Comparison of ENCODE assay signal across 8 cellular contexts in the genomic region with DNA sequence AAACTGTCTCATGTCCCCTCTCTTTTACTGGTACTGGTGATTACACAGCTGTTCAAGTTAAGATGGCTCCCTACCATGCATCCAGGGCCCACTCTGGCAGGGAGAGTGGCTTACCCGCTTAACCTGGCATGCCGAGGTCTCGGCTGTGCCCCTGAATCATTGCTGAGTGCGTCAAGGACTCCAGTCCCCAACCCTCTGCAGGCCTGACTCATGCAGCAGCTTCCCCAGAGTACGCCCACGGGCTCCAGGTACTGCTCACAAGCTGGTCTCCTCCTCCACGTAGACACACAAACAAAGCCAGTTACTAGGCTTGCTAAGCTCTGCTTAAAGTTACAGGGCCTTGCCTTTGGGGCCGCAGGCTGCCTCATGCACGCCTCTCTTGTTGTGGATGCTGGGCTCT.
DNase-seq lines count a peak whose midpoint lies in the region; ATAC-seq and TF ChIP-seq lines count a peak whose summit lies in the region.

No MANE protein-coding gene starts in this region.

- H3K27ac Mint-ChIP-seq in endodermal cell, result no peak overlapping the region

- no peak overlapping the region for H3K9ac ChIP-seq in endodermal cell (ENCODE audit: extremely low read depth, low read length, poor library complexity, severe bottlenecking)

- H3K27ac ChIP-seq in osteoblast (ENCODE audit: low read depth, low read length) (peak overlapping the region; percentile 49), endodermal cell (ENCODE audit: low read depth, low read length) (no peak overlapping the region)

- H3K36me3 ChIP-seq in osteoblast (ENCODE audit: insufficient read depth, low read length) (no peaks in the 10 kb centered on the region), endodermal cell (ENCODE audit: control insufficient read depth, insufficient read depth, low read length) (no peaks in the 10 kb centered on the region)

- intact Hi-C loops in cardiac septum (cut with DNase I), result no loop called here

- TF ChIP-seq CTCF in osteoblast (IDR thresholded peaks at IDR 0.05; ENCODE audit: extremely low read depth, low read depth, low read length) (no peak), endodermal cell (conservative IDR thresholded peaks at IDR 0.05) (no peak)

- peaks cover 20% of the 10 kb centered on the region for H3K9me3 Mint-ChIP-seq in endodermal cell

- no peaks in the 10 kb centered on the region for H3K36me3 Mint-ChIP-seq in endodermal cell (ENCODE audit: low read depth)

- H3K4me3 ChIP-seq in osteoblast (ENCODE audit: insufficient read depth, low read length), result no peak overlapping the region
- H3K4me3 ChIP-seq in endodermal cell (ENCODE audit: low read length), result no peak overlapping the region

- H3K27me3 Mint-ChIP-seq in endodermal cell (ENCODE audit: insufficient read depth), result peaks cover 2% of the 10 kb centered on the region

- no peaks in the 10 kb centered on the region for H4K20me1 ChIP-seq in osteoblast (ENCODE audit: insufficient read depth, low read length)

- H3K4me2 ChIP-seq in osteoblast (ENCODE audit: insufficient read depth, low read length), result no peak overlapping the region

- H3K9me3 ChIP-seq in osteoblast (ENCODE audit: low read depth, low read length) (no peaks in the 10 kb centered on the region), endodermal cell (ENCODE audit: control insufficient read depth, low read length) (peaks cover 14% of the 10 kb centered on the region)

- WGBS in endodermal cell (ENCODE audit: insufficient coverage in 1 of 2, insufficient read length in 1 of 2), 2 experiments, result 90 to 93% methylated on average over 4 to 9 of the region's 9 CpGs

- H3K4me3 Mint-ChIP-seq in endodermal cell, result no peak overlapping the region

- H3K4me1 ChIP-seq in osteoblast (ENCODE audit: insufficient read depth, low read length) (peaks cover 10% of the 10 kb centered on the region), endodermal cell (ENCODE audit: control insufficient read depth, insufficient read depth, low read length) (no peaks in the 10 kb centered on the region)

- ATAC-seq in HG02938 (IDR thresholded peaks at IDR 0.05; ENCODE audit: unreplicated experiment), result no peak

- peaks cover 2% of the 10 kb centered on the region for H3K4me1 Mint-ChIP-seq in endodermal cell

- peak overlapping the region; percentile 20 for H2AFZ ChIP-seq in osteoblast (ENCODE audit: low read length)

- DNase-seq in AG08396 (ENCODE audit: low spot score) (peak; percentile 5), SW480 (ENCODE audit: low spot score) (peak; percentile 79), osteoblast (ENCODE audit: insufficient read length, low spot score, missing footprints) (peak; percentile 55), NAMALWA (ENCODE audit: low spot score) (no peak), endodermal cell (no peak), cardiac septum (ENCODE audit: low spot score) (no peak)
- DNase-seq in activated naive CD8-positive, alpha-beta T cell treated with anti-CD3 and anti-CD28 coated beads, Interleukin-2, amount 50 U/mL, for 16 hours (ENCODE audit: low read depth, low spot score), result peak; percentile 67

- no peaks in the 10 kb centered on the region for H3K79me2 ChIP-seq in osteoblast (ENCODE audit: insufficient read depth, low read length)

- H3K27me3 ChIP-seq in osteoblast (ENCODE audit: insufficient read depth, low read length) (no peaks in the 10 kb centered on the region), endodermal cell (ENCODE audit: control insufficient read depth, insufficient read depth, low read length, poor library complexity, severe bottlenecking) (no peaks in the 10 kb centered on the region)

Comparison
In these comparisons a context has a peak if more than half of its experiments do, and no peak if none do; other contexts are left out.
1. DNase-seq: peak in AG08396 (single experiment), SW480 (single experiment), activated naive CD8-positive, alpha-beta T cell treated with anti-CD3 and anti-CD28 coated beads, Interleukin-2, amount 50 U/mL, for 16 hours (single experiment) and osteoblast (single experiment); none in NAMALWA (single experiment), endodermal cell (single experiment) and cardiac septum (single experiment).